In the genomic region with DNA sequence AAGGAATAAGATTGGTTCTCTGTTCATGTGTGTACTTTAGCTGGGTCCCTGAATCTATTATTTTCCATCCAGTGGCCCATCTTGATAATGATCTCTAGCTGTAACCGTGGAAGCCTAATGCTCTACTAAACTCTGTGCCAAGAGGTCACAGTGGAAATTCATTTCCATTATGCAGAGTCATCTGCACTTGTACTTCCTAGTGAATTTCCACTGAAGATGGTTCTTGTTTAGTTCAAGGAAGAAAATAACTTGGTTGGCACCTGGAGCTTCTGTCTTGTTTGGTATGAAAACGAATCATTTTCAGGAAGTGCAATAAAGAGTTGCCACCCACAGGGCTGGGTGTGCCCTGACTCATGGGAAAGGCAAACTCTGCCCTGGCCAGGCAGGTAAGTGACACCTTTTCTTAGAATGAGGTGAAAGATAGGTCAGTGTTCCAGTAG, we compare ENCODE assay signal across 11 cellular contexts. TPM values are rescaled to one million over a fixed set of nuclear protein-coding genes. Genes with fewer than 3 reads are reported as not detected.
A peak's percentile ranks its signal among the peaks of the same experiment; 100 is the strongest.
DNase-seq lines count a peak whose midpoint lies in the region; ATAC-seq, FAIRE-seq and TF ChIP-seq lines count a peak whose summit lies in the region.
"Had no signal": no experiment of that assay in that cellular context is flagged by ENCODE, and none has a peak within 500 bp of the region (broad histone marks: within the 10 kb centered on the region; RNA-seq: fewer than 3 reads in every experiment).

No MANE protein-coding gene starts in this region.

- no peak for TF ChIP-seq CTCF in stomach (IDR thresholded peaks at IDR 0.05)

- WGBS in stomach, 5 donors: 1 to 22% (median 8%) methylated on average over 2 of the region's 2 CpGs

- peak overlapping the region; percentile 63 to 81 (median 77) for H3K27ac ChIP-seq in stomach
- H3K27ac ChIP-seq: WERI-Rb-1 had no signal

- peak overlapping the region; percentile 85 for H3K27ac Mint-ChIP-seq in activated T-cell treated with anti-CD3 and anti-CD28 coated beads, Interleukin-2, amount 50 U/mL, for 24 hours
- H3K27ac Mint-ChIP-seq in activated CD4-positive, alpha-beta memory T cell treated with anti-CD3 and anti-CD28 coated beads for 36 hours: peak overlapping the region; percentile 76

- FAIRE-seq in islet of Langerhans (lab: Jason Lieb, UNC): peak; percentile 36

- TF ChIP-seq EP300 in stomach (IDR thresholded peaks at IDR 0.05): no peak

- no peak for ATAC-seq in HG03460 (IDR thresholded peaks at IDR 0.05; ENCODE audit: unreplicated experiment)

- no peaks in the 10 kb centered on the region for H3K9me3 ChIP-seq in stomach

- POLR2A ChIA-PET in activated CD4-positive, alpha-beta memory T cell treated with anti-CD3 and anti-CD28 coated beads for 36 hours (lab: Charles Lee): interaction anchor here (1.1 to 2.3 kb wide), 3 partner anchors 9 to 419 kb away, joined by 3 to 8 read pairs (median 7); a partner anchor contains a TSS

- H3K27me3 Mint-ChIP-seq in activated T-cell treated with anti-CD3 and anti-CD28 coated beads, Interleukin-2, amount 50 U/mL, for 24 hours: no peaks in the 10 kb centered on the region
- H3K27me3 Mint-ChIP-seq in activated CD4-positive, alpha-beta memory T cell treated with anti-CD3 and anti-CD28 coated beads for 36 hours: no peaks in the 10 kb centered on the region

- CTCF ChIA-PET in activated CD4-positive, alpha-beta memory T cell treated with anti-CD3 and anti-CD28 coated beads for 36 hours (lab: Charles Lee): interaction anchor here (1.0 to 3.7 kb wide), 5 partner anchors 9 to 791 kb away, joined by 3 to 24 read pairs (median 4); no protein-coding TSS in a partner anchor

- TF ChIP-seq POLR2A in stomach (IDR thresholded peaks at IDR 0.05): no peak

- H3K4me3 ChIP-seq in stomach: no peak overlapping the region

- H3K27me3 ChIP-seq in stomach: no peaks in the 10 kb centered on the region

- peaks cover 2% of the 10 kb centered on the region for H3K9me3 Mint-ChIP-seq in activated T-cell treated with anti-CD3 and anti-CD28 coated beads, Interleukin-2, amount 50 U/mL, for 24 hours
- H3K9me3 Mint-ChIP-seq in activated CD4-positive, alpha-beta memory T cell treated with anti-CD3 and anti-CD28 coated beads for 36 hours: no peaks in the 10 kb centered on the region

- peaks cover 15% of the 10 kb centered on the region for H3K36me3 Mint-ChIP-seq in activated T-cell treated with anti-CD3 and anti-CD28 coated beads, Interleukin-2, amount 50 U/mL, for 24 hours (ENCODE audit: low read depth)
- peaks cover 6% of the 10 kb centered on the region for H3K36me3 Mint-ChIP-seq in activated CD4-positive, alpha-beta memory T cell treated with anti-CD3 and anti-CD28 coated beads for 36 hours

- no peak for DNase-seq in activated T-cell treated with anti-CD3 and anti-CD28 coated beads, Interleukin-2, amount 50 U/mL, for 24 hours
- DNase-seq in activated T-cell treated with anti-CD3 and anti-CD28 coated beads, Interleukin-2, amount 50 U/mL, for 1 hour: no peak
- peak; percentile 59 for DNase-seq in activated CD4-positive, alpha-beta memory T cell treated with anti-CD3 and anti-CD28 coated beads for 36 hours
- DNase-seq in stomach: peak; percentile 60
- DNase-seq in cerebellar cortex (ENCODE audit: low spot score): no peak
- DNase-seq in cardiac septum (ENCODE audit: low spot score): no peak
- DNase-seq: C1 segment of cervical spinal cord; effector memory CD4-positive, alpha-beta T cell; WERI-Rb-1 had no signal

- H3K4me3 Mint-ChIP-seq in activated T-cell treated with anti-CD3 and anti-CD28 coated beads, Interleukin-2, amount 50 U/mL, for 24 hours: peak overlapping the region; percentile 21
- H3K4me3 Mint-ChIP-seq in activated CD4-positive, alpha-beta memory T cell treated with anti-CD3 and anti-CD28 coated beads for 36 hours: no peak overlapping the region

- H3K36me3 ChIP-seq in stomach: no peaks in the 10 kb centered on the region
- H3K36me3 ChIP-seq: WERI-Rb-1 had no signal

- peaks cover 61% of the 10 kb centered on the region for H3K4me1 Mint-ChIP-seq in activated T-cell treated with anti-CD3 and anti-CD28 coated beads, Interleukin-2, amount 50 U/mL, for 24 hours (ENCODE audit: low read depth)
- peaks cover 62% of the 10 kb centered on the region for H3K4me1 Mint-ChIP-seq in activated CD4-positive, alpha-beta memory T cell treated with anti-CD3 and anti-CD28 coated beads for 36 hours (ENCODE audit: low read depth)

- intact Hi-C loops in activated CD4-positive, alpha-beta memory T cell treated with anti-CD3 and anti-CD28 coated beads for 36 hours (cut with micrococcal nuclease): loop anchor here (2.0 kb wide), 4 partner anchors 25 to 423 kb away; no protein-coding TSS in a partner anchor
- intact Hi-C loops in stomach (cut with DNase I; ENCODE audit: low total_unique reads): no loop called here
- intact Hi-C loops in cardiac septum (cut with DNase I): no loop called here

- peaks cover 46 to 96% (median 72%) of the 10 kb centered on the region in 4 donors for H3K4me1 ChIP-seq in stomach

RNA-seq across cellular contexts. Expression of a gene that starts 10.3 kb away (rescaled TPM):
- 10 to 100 TPM; 41.0 to 43.6 TPM for total RNA-seq in activated CD4-positive, alpha-beta memory T cell treated with anti-CD3 and anti-CD28 coated beads for 36 hours
- 100 to 1,000 TPM; 185 to 885 (median 487) TPM for total RNA-seq in stomach
- polyA plus RNA-seq in stomach: 10 to 100 TPM in 1 of 3 donors, 1 to 10 TPM in 2; 8.0 to 14.6 (median 8.9) TPM
- 145 TPM for total RNA-seq in cardiac septum

Comparison
In these comparisons a context has a peak if more than half of its experiments do, and no peak if none do; other contexts are left out.
1. DNase-seq: peak in activated CD4-positive, alpha-beta memory T cell treated with anti-CD3 and anti-CD28 coated beads for 36 hours (single experiment) and stomach (single experiment); none in activated T-cell treated with anti-CD3 and anti-CD28 coated beads, Interleukin-2, amount 50 U/mL, for 24 hours (single experiment), activated T-cell treated with anti-CD3 and anti-CD28 coated beads, Interleukin-2, amount 50 U/mL, for 1 hour (single experiment), cerebellar cortex (single experiment) and cardiac septum (single experiment).